ENCODE assay signal across 28 cellular contexts in the genomic region with DNA sequence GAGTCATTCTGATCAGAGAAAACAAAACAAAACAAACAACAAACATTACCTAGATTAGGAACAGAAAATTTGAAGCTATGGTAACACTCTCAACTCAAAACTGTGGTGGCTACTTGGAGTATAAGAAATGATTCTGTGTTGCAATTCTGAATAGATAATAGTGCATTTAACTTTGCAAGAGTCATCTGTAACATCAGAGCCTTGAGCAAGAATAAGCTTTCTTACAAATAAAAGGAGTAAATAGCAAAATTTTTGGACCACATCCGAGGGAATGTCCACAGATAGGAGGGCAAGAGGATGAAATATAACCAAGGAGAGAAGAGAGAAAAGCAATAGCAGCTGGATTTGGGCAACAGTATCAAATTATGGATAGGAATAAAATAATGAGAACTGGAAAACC.
"Had no signal": no experiment of that assay in that cellular context is flagged by ENCODE, and none has a peak within 500 bp of the region (broad histone marks: within the 10 kb centered on the region; RNA-seq: fewer than 3 reads in every experiment).

No MANE protein-coding gene starts in this region.

- H3K4me3 ChIP-seq: body of pancreas, breast epithelium had no signal

- ATAC-seq: activated CD8-positive, alpha-beta memory T cell treated with anti-CD3 and anti-CD28 coated beads, Interleukin-2, amount 10 ng/mL, durations not matched to agents 7 days and 5 days; activated CD8-positive, alpha-beta T cell treated with anti-CD3 and anti-CD28 coated beads, Interleukin-2, amount 10 ng/mL, durations not matched to agents 7 days and 5 days; activated naive CD8-positive, alpha-beta T cell treated with anti-CD3 and anti-CD28 coated beads, Interleukin-2, amount 50 U/mL, for 24 hours; body of pancreas had no signal

- DNase-seq: activated B cell treated with CpG ODN at 0.5 μM for 24 hours; activated CD4-positive, alpha-beta memory T cell treated with anti-CD3 and anti-CD28 coated beads, Interleukin-2, amount 10 ng/mL, durations not matched to agents 7 days and 5 days; activated CD4-positive, alpha-beta T cell treated with anti-CD3 and anti-CD28 coated beads for 4 hours; activated CD4-positive, alpha-beta T cell treated with anti-CD3 and anti-CD28 coated beads, Interleukin-2, amount 10 ng/mL, durations not matched to agents 24 days and 14 days; activated CD4-positive, alpha-beta T cell treated with anti-CD3 and anti-CD28 coated beads, Interleukin-2, amount 50 U/mL, for 1 hour; activated CD4-positive, alpha-beta T cell treated with anti-CD3 and anti-CD28 coated beads, Interleukin-2, amount 50 U/mL, for 48 hours; activated CD4-positive, CD25-positive, alpha-beta regulatory T cell treated with anti-CD3 and anti-CD28 coated beads, Interleukin-2, amount 50 U/mL, for 72 hours; activated CD8-positive, alpha-beta memory T cell treated with anti-CD3 and anti-CD28 coated beads for 24 hours; activated CD8-positive, alpha-beta memory T cell treated with anti-CD3 and anti-CD28 coated beads, Interleukin-2, amount 10 ng/mL, durations not matched to agents 7 days and 5 days; activated CD8-positive, alpha-beta memory T cell treated with anti-CD3 and anti-CD28 coated beads, Interleukin-2, amount 50 U/mL, for 48 hours; activated CD8-positive, alpha-beta T cell treated with anti-CD3 and anti-CD28 coated beads, Interleukin-2, amount 10 ng/mL, durations not matched to agents 7 days and 5 days; activated effector memory CD4-positive, alpha-beta T cell treated with Interleukin-2 at 50 U/mL for 16 hours; activated gamma-delta T cell; activated naive CD4-positive, alpha-beta T cell treated with anti-CD3 and anti-CD28 coated beads, Interleukin-2, amount 10 ng/mL, durations not matched to agents 7 days and 5 days; activated naive CD4-positive, alpha-beta T cell treated with Interleukin-2 at 50 U/mL for 16 hours; activated naive CD8-positive, alpha-beta T cell treated with anti-CD3 and anti-CD28 coated beads, Interleukin-2, amount 10 ng/mL, durations not matched to agents 7 days and 5 days; activated naive CD8-positive, alpha-beta T cell treated with anti-CD3 and anti-CD28 coated beads, Interleukin-2, amount 50 U/mL, for 24 hours; activated T-cell treated with anti-CD3 and anti-CD28 coated beads, Interleukin-2, amount 50 U/mL, for 24 hours; activated T-cell treated with anti-CD3 and anti-CD28 coated beads, Interleukin-2, amount 50 U/mL, for 48 hours; amniotic stem cell; aorta; body of pancreas; brain microvascular endothelial cell; central memory CD4-positive, alpha-beta T cell; T-helper 1 cell; T-helper 2 cell; T-helper 9 cell had no signal
